Comparison of ENCODE assay signal across 8 cellular contexts in genomic region chr10:98134431-98135221, GRCh38.
A peak's percentile ranks its signal among the peaks of the same experiment; 100 is the strongest.
DNase-seq lines count a peak whose midpoint lies in the region; ATAC-seq and TF ChIP-seq lines count a peak whose summit lies in the region.

TSS of gene R3HCC1L (plus strand) at chr10:98134657. CDS start at chr10:98208115, 73,458 bp downstream.

- in situ Hi-C loops in GM18951 (cut with MboI; ENCODE audit: low sequenced_read_pairs, unreplicated experiment), result no loop called here

- no peak; the same call in 1 of the 2 replicates for TF ChIP-seq CTCF in AG09319 (IDR thresholded peaks at IDR 0.05; ENCODE audit: low read depth, low read length)

- peak; percentile 88 for TF ChIP-seq POLR2A in GM18951 (IDR thresholded peaks at IDR 0.05; ENCODE audit: extremely low read depth, insufficient read depth, insufficient read length)

- peak; percentile 44 for DNase-seq in AG09319 (ENCODE audit: extremely low read depth, low read depth)
- peak; percentile 90 for DNase-seq in NCI-H345 (lab: John Stamatoyannopoulos, UW)
- peak; percentile 86 for DNase-seq in activated CD4-positive, CD25-positive, alpha-beta regulatory T cell treated with anti-CD3 and anti-CD28 coated beads, Interleukin-2, amount 50 U/mL, for 16 hours (ENCODE audit: low read depth, low spot score)
- DNase-seq in central memory CD4-positive, alpha-beta T cell, result peak; percentile 91
- peak; percentile 93 for DNase-seq in islet precursor cell
- DNase-seq in stimulated activated CD4-positive, alpha-beta T cell treated with anti-CD3 and anti-CD28 coated beads, Interleukin-12 subunit alpha, Interleukin-12 subunit beta, amount 100 ng/mL, for 4 hours, result peak; percentile 91

- peak; percentile 85 for ATAC-seq in HG03175 (IDR thresholded peaks at IDR 0.05; ENCODE audit: unreplicated experiment)

Comparison
In these comparisons a context has a peak if more than half of its experiments do, and no peak if none do; other contexts are left out.
1. Peak in every context shown above with its lines: DNase-seq and ATAC-seq.